30 cellular contexts compared by ENCODE assay signal in genomic region chr2:120602251-120602650, GRCh38.
DNase-seq lines count a peak whose midpoint lies in the region; ATAC-seq and TF ChIP-seq lines count a peak whose summit lies in the region.
"Had no signal": no experiment of that assay in that cellular context is flagged by ENCODE, and none has a peak within 500 bp of the region (broad histone marks: within the 10 kb centered on the region; RNA-seq: fewer than 3 reads in every experiment).

No MANE protein-coding gene starts in this region.

- intact Hi-C loops in right cardiac atrium (cut with DNase I) = no loop called here
- intact Hi-C loops in left ventricle myocardium superior (cut with micrococcal nuclease) = no loop called here
- intact Hi-C loops in aorta (cut with DNase I) = no loop called here

- peaks cover 2% of the 10 kb centered on the region for H3K4me1 ChIP-seq in right cardiac atrium (ENCODE audit: control insufficient read depth, insufficient read depth, low read length)
- H3K4me1 ChIP-seq in adipocyte (ENCODE audit: control insufficient read depth, insufficient read depth, low read length) = peaks cover 19% of the 10 kb centered on the region
- no peaks in the 10 kb centered on the region for H3K4me1 ChIP-seq in aorta (ENCODE audit: control insufficient read depth in 1 of 2, insufficient read depth in 2 of 2, low read length in 2 of 2)
- H3K4me1 ChIP-seq: prostate gland, sigmoid colon, transverse colon had no signal

- no peaks in the 10 kb centered on the region for H3K36me3 ChIP-seq in adipocyte (ENCODE audit: control insufficient read depth, insufficient read depth, low read length, severe bottlenecking)
- no peaks in the 10 kb centered on the region for H3K36me3 ChIP-seq in aorta (ENCODE audit: control insufficient read depth in 1 of 2, insufficient read depth in 2 of 2, low read length in 1 of 2)
- H3K36me3 ChIP-seq: prostate gland, sigmoid colon, transverse colon had no signal

- no peak overlapping the region for H3K27ac ChIP-seq in right cardiac atrium (ENCODE audit: low read length)
- no peak overlapping the region for H3K27ac ChIP-seq in aorta (ENCODE audit: low read depth in 1 of 2, low read length in 2 of 2)
- H3K27ac ChIP-seq: C4-2B, prostate gland, sigmoid colon, transverse colon had no signal

- H3K27me3 ChIP-seq in right cardiac atrium (ENCODE audit: control insufficient read depth, insufficient read depth) (no peaks in the 10 kb centered on the region), adipocyte (replicated peaks; ENCODE audit: control insufficient read depth, insufficient read depth, low read length) (no peaks in the 10 kb centered on the region), aorta (ENCODE audit: control insufficient read depth in 1 of 2, insufficient read depth in 2 of 2, low read length in 1 of 2) (no peaks in the 10 kb centered on the region)
- H3K27me3 ChIP-seq: sigmoid colon, transverse colon had no signal

- no peak overlapping the region for H3K4me3 ChIP-seq in right cardiac atrium (ENCODE audit: low read length)
- no peak overlapping the region for H3K4me3 ChIP-seq in adipocyte (ENCODE audit: low read length)
- no peak overlapping the region for H3K4me3 ChIP-seq in fibroblast of pulmonary artery (replicated peaks; ENCODE audit: low read depth, low read length)
- H3K4me3 ChIP-seq in aorta (ENCODE audit: low read length in 2 of 2) = no peak overlapping the region
- H3K4me3 ChIP-seq: prostate gland, sigmoid colon, transverse colon had no signal

- POLR2A ChIA-PET in activated CD4-positive, alpha-beta T cell treated with anti-CD3 and anti-CD28 coated beads, Interleukin-2, amount 10 ng/mL, durations not matched to agents 7 days and 5 days (lab: Charles Lee) = no interaction called here

- no peak overlapping the region for H3K4me3 Mint-ChIP-seq in activated CD4-positive, alpha-beta T cell treated with anti-CD3 and anti-CD28 coated beads, Interleukin-2, amount 10 ng/mL, durations not matched to agents 7 days and 5 days
- H3K4me3 Mint-ChIP-seq: activated CD4-positive, alpha-beta memory T cell treated with anti-CD3 and anti-CD28 coated beads for 36 hours; activated T-cell treated with anti-CD3 and anti-CD28 coated beads, Interleukin-2, amount 50 U/mL, for 72 hours; IgD-negative memory B cell; naive thymus-derived CD4-positive, alpha-beta T cell; T-helper 17 cell had no signal

- no peaks in the 10 kb centered on the region for H3K9me3 ChIP-seq in right cardiac atrium (ENCODE audit: control insufficient read depth, low read length)
- H3K9me3 ChIP-seq in adipocyte (ENCODE audit: control insufficient read depth, low read length) = no peaks in the 10 kb centered on the region
- H3K9me3 ChIP-seq in aorta (ENCODE audit: control insufficient read depth, low read length) = no peaks in the 10 kb centered on the region
- H3K9me3 ChIP-seq: Caco-2, prostate gland, sigmoid colon, SK-N-SH, transverse colon had no signal

- no peaks in the 10 kb centered on the region for H3K9me3 Mint-ChIP-seq in activated CD4-positive, alpha-beta T cell treated with anti-CD3 and anti-CD28 coated beads, Interleukin-2, amount 10 ng/mL, durations not matched to agents 7 days and 5 days
- H3K9me3 Mint-ChIP-seq: activated CD4-positive, alpha-beta memory T cell treated with anti-CD3 and anti-CD28 coated beads for 36 hours; activated T-cell treated with anti-CD3 and anti-CD28 coated beads, Interleukin-2, amount 50 U/mL, for 72 hours had no signal

- no peak for TF ChIP-seq POLR2A in erythroblast (IDR thresholded peaks at IDR 0.05; ENCODE audit: low read length)

- H3K36me3 Mint-ChIP-seq in activated CD4-positive, alpha-beta T cell treated with anti-CD3 and anti-CD28 coated beads, Interleukin-2, amount 10 ng/mL, durations not matched to agents 7 days and 5 days (ENCODE audit: low read depth) = no peaks in the 10 kb centered on the region
- H3K36me3 Mint-ChIP-seq: activated CD4-positive, alpha-beta memory T cell treated with anti-CD3 and anti-CD28 coated beads for 36 hours; IgD-negative memory B cell; naive thymus-derived CD4-positive, alpha-beta T cell had no signal

- no peak overlapping the region for H3K9ac ChIP-seq in adipocyte (ENCODE audit: low read length)
- H3K9ac ChIP-seq: SK-N-SH had no signal

- 93% methylated on average over 7 of the region's 7 CpGs for WGBS in right cardiac atrium
- WGBS in aorta, 2 donors = 92 to 94% methylated on average over 7 of the region's 7 CpGs

- CTCF ChIA-PET in activated CD4-positive, alpha-beta T cell treated with anti-CD3 and anti-CD28 coated beads, Interleukin-2, amount 10 ng/mL, durations not matched to agents 7 days and 5 days (lab: Charles Lee) = no interaction called here

- no peak for TF ChIP-seq CTCF in fibroblast of pulmonary artery (IDR thresholded peaks at IDR 0.05; ENCODE audit: low read length, missing control alignments)

- H3K27ac Mint-ChIP-seq in activated CD4-positive, alpha-beta T cell treated with anti-CD3 and anti-CD28 coated beads, Interleukin-2, amount 10 ng/mL, durations not matched to agents 7 days and 5 days = no peak overlapping the region
- H3K27ac Mint-ChIP-seq: activated CD4-positive, alpha-beta memory T cell treated with anti-CD3 and anti-CD28 coated beads for 36 hours; activated T-cell treated with anti-CD3 and anti-CD28 coated beads, Interleukin-2, amount 50 U/mL, for 72 hours; IgD-negative memory B cell; naive thymus-derived CD4-positive, alpha-beta T cell; T-helper 17 cell had no signal

- no peak for ATAC-seq in right cardiac atrium
- no peak for ATAC-seq in left ventricle myocardium superior
- no peak for ATAC-seq in aorta (ENCODE audit: low FRiP score)
- ATAC-seq: activated T-cell treated with anti-CD3 and anti-CD28 coated beads, Interleukin-2, amount 50 U/mL, for 72 hours; HCT116; naive thymus-derived CD4-positive, alpha-beta T cell; T-helper 17 cell had no signal

- no peaks in the 10 kb centered on the region for H3K4me1 Mint-ChIP-seq in activated CD4-positive, alpha-beta T cell treated with anti-CD3 and anti-CD28 coated beads, Interleukin-2, amount 10 ng/mL, durations not matched to agents 7 days and 5 days

- peaks cover 3% of the 10 kb centered on the region for H3K27me3 Mint-ChIP-seq in activated CD4-positive, alpha-beta T cell treated with anti-CD3 and anti-CD28 coated beads, Interleukin-2, amount 10 ng/mL, durations not matched to agents 7 days and 5 days

- DNase-seq in right cardiac atrium = peak in 2 of 3 donors; percentile 7 to 19
- no peak for DNase-seq in left ventricle myocardium superior
- DNase-seq in adipocyte (ENCODE audit: low read depth) = peak; percentile 45
- peak; percentile 45 for DNase-seq in fibroblast of pulmonary artery (ENCODE audit: low read depth)
- DNase-seq in aorta = peak; percentile 7 to 21
- no peak for DNase-seq in GOT3 (lab: John Stamatoyannopoulos, UW)
- DNase-seq in erythroblast (lab: John Stamatoyannopoulos, UW) = no peak
- DNase-seq in activated CD4-positive, alpha-beta T cell treated with anti-CD3 and anti-CD28 coated beads, Interleukin-2, amount 10 ng/mL, durations not matched to agents 7 days and 5 days = no peak
- DNase-seq: ACHN; activated CD4-positive, alpha-beta memory T cell treated with anti-CD3 and anti-CD28 coated beads for 36 hours; activated CD4-positive, CD25-positive, alpha-beta regulatory T cell treated with anti-CD3 and anti-CD28 coated beads, Interleukin-2, amount 50 U/mL, for 72 hours; activated T-cell treated with anti-CD3 and anti-CD28 coated beads, Interleukin-2, amount 50 U/mL, for 72 hours; Caco-2; DMS53; naive thymus-derived CD4-positive, alpha-beta T cell; NCI-H1092 treated with DMSO at 0.1 percent for 48 hours; NCI-H187; NCI-H2171; NCI-H510A; RPMI8226; sigmoid colon; SK-N-SH; stimulated activated CD4-positive, alpha-beta T cell treated with anti-CD3 and anti-CD28 coated beads, Interleukin-15, amount 100 ng/mL, for 24 hours; stimulated activated CD4-positive, alpha-beta T cell treated with anti-CD3 and anti-CD28 coated beads, Interleukin-4, amount 100 ng/mL, for 4 hours; T-helper 17 cell; transverse colon had no signal

Comparison
In these comparisons a context has a peak if more than half of its experiments do, and no peak if none do; other contexts are left out.
1. DNase-seq: peak in right cardiac atrium (2 of 3), adipocyte (single experiment), fibroblast of pulmonary artery (single experiment) and aorta (2 of 2); none in left ventricle myocardium superior (single experiment), GOT3 (single experiment), erythroblast (0 of 2) and activated CD4-positive, alpha-beta T cell treated with anti-CD3 and anti-CD28 coated beads, Interleukin-2, amount 10 ng/mL, durations not matched to agents 7 days and 5 days (single experiment).